27 cellular contexts compared by ENCODE assay signal in the genomic region with DNA sequence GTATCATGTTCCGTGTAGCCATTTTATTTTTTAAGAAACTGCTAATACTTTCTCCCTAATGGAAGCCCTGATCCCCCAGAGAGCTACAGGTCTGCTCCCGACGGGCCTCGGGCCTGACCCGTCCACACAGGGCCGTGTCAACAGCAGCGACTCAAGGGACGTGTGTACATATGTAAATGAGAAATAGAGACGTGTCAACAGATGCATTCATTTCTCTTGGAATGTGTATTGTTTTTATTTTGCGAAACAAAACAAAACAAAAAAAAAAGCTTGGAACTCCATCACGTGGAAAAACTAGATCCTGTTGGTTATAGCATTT. TPM values are rescaled to one million over a fixed set of nuclear protein-coding genes. Genes with fewer than 3 reads are reported as not detected.
DNase-seq lines count a peak whose midpoint lies in the region; ATAC-seq and TF ChIP-seq lines count a peak whose summit lies in the region.
"Had no signal": no experiment of that assay in that cellular context is flagged by ENCODE, and none has a peak within 500 bp of the region (broad histone marks: within the 10 kb centered on the region; RNA-seq: fewer than 3 reads in every experiment).

No MANE protein-coding gene starts in this region.

- peaks cover 5% of the 10 kb centered on the region for H3K9me3 Mint-ChIP-seq in activated T-helper 17 cell treated with anti-CD3 and anti-CD28 coated beads, Interleukin-2, amount 50 U/mL, for 72 hours
- H3K9me3 Mint-ChIP-seq in mesothelial cell of epicardium, result peaks cover 8% of the 10 kb centered on the region
- H3K9me3 Mint-ChIP-seq: endodermal cell had no signal

- H3K4me1 ChIP-seq in BLaER1 treated with 17β-estradiol and CSF1 and Interleukin-3, amounts not matched to agents 10 nM and 100 nM, result peaks cover 69 to 87% (median 78%) of the 10 kb centered on the region in 10 experiments
- H3K4me1 ChIP-seq in KMS-11 (ENCODE audit: low read depth, poor library complexity, severe bottlenecking), result peaks cover 60% of the 10 kb centered on the region

- H3K27ac ChIP-seq in BLaER1 treated with 17β-estradiol and CSF1 and Interleukin-3, amounts not matched to agents 10 nM and 100 nM, result peak overlapping the region in 3 of 11 experiments; percentile 3 to 86 (median 76); a peak in 2 of 22 replicates
- H3K27ac ChIP-seq in KMS-11, result peak overlapping the region; percentile 89; the same call in 1 of the 2 replicates
- H3K27ac ChIP-seq: coronary artery, esophagus squamous epithelium, lower lobe of right lung, suprapubic skin had no signal

- intact Hi-C loops in sciatic nerve (cut with DNase I), result no loop called here

- H3K4me3 Mint-ChIP-seq in activated T-helper 17 cell treated with anti-CD3 and anti-CD28 coated beads, Interleukin-2, amount 50 U/mL, for 72 hours, result no peak overlapping the region
- no peak overlapping the region for H3K4me3 Mint-ChIP-seq in mesothelial cell of epicardium
- H3K4me3 Mint-ChIP-seq: endodermal cell; naive thymus-derived CD8-positive, alpha-beta T cell had no signal

- peak overlapping the region in 1 of 11 experiments; percentile 31; a peak in 1 of 22 replicates for H3K9ac ChIP-seq in BLaER1 treated with 17β-estradiol and CSF1 and Interleukin-3, amounts not matched to agents 10 nM and 100 nM
- no peak overlapping the region for H3K9ac ChIP-seq in KMS-11

- DNase-seq in mesothelial cell of epicardium (ENCODE audit: low spot score in 2 of 2, unreplicated experiment in 2 of 2) (no peak), GF-D8 (lab: John Stamatoyannopoulos, UW) (no peak), sciatic nerve (ENCODE audit: low spot score) (no peak), dermis blood vessel endothelial cell (no peak), DMS53 treated with DMSO at 0.1 percent for 48 hours (lab: John Stamatoyannopoulos, UW; ENCODE audit: unreplicated experiment) (no peak)
- DNase-seq: activated CD4-positive, alpha-beta T cell treated with anti-CD3 and anti-CD28 coated beads, Interleukin-2, amount 50 U/mL, for 1 hour; activated naive CD4-positive, alpha-beta T cell treated with anti-CD3 and anti-CD28 coated beads, Interleukin-2, amount 50 U/mL, for 16 hours; endodermal cell; esophagus squamous epithelium; KG1; kidney glomerular epithelial cell; NCI-H1436 treated with DMSO at 0.1 percent for 48 hours; NCI-H2081 treated with DMSO at 0.1 percent for 48 hours; NCI-H345; NCI-H69; occipital lobe; SHP77 treated with DMSO at 0.1 percent for 48 hours; stimulated activated naive CD4-positive, alpha-beta T cell had no signal

- H3K79me2 ChIP-seq in KMS-11 (ENCODE audit: insufficient read depth, low read depth), result no peaks in the 10 kb centered on the region

- H3K36me3 ChIP-seq in BLaER1 treated with 17β-estradiol and CSF1 and Interleukin-3, amounts not matched to agents 10 nM and 100 nM, result peaks cover 44 to 54% (median 51%) of the 10 kb centered on the region in 11 experiments
- H3K36me3 ChIP-seq in KMS-11 (ENCODE audit: insufficient read depth), result no peaks in the 10 kb centered on the region

- peaks cover 0 to 6% (median 0%) of the 10 kb centered on the region in 11 experiments; a peak in 3 of 22 replicates for H3K27me3 ChIP-seq in BLaER1 treated with 17β-estradiol and CSF1 and Interleukin-3, amounts not matched to agents 10 nM and 100 nM
- no peaks in the 10 kb centered on the region for H3K27me3 ChIP-seq in KMS-11 (ENCODE audit: insufficient read depth, low read depth)
- H3K27me3 ChIP-seq: esophagus squamous epithelium, suprapubic skin had no signal

- H3K27ac Mint-ChIP-seq in activated T-helper 17 cell treated with anti-CD3 and anti-CD28 coated beads, Interleukin-2, amount 50 U/mL, for 72 hours, result peak overlapping the region; percentile 63
- peak overlapping the region; percentile 32 for H3K27ac Mint-ChIP-seq in mesothelial cell of epicardium
- H3K27ac Mint-ChIP-seq: endodermal cell; naive thymus-derived CD8-positive, alpha-beta T cell had no signal

- H3K36me3 Mint-ChIP-seq in activated T-helper 17 cell treated with anti-CD3 and anti-CD28 coated beads, Interleukin-2, amount 50 U/mL, for 72 hours (ENCODE audit: low read depth), result peaks cover 39% of the 10 kb centered on the region
- H3K36me3 Mint-ChIP-seq in mesothelial cell of epicardium, result peaks cover 21% of the 10 kb centered on the region

- peak overlapping the region in 10 of 11 experiments; percentile 2 to 98 (median 88); a peak in 16 of 22 replicates for H3K4me2 ChIP-seq in BLaER1 treated with 17β-estradiol and CSF1 and Interleukin-3, amounts not matched to agents 10 nM and 100 nM
- H3K4me2 ChIP-seq in KMS-11, result peak overlapping the region; percentile 81

- H3K4me1 Mint-ChIP-seq in activated T-helper 17 cell treated with anti-CD3 and anti-CD28 coated beads, Interleukin-2, amount 50 U/mL, for 72 hours, result peaks cover 46% of the 10 kb centered on the region
- H3K4me1 Mint-ChIP-seq in mesothelial cell of epicardium, result peaks cover 16% of the 10 kb centered on the region

- no peak overlapping the region for H2AFZ ChIP-seq in KMS-11 (ENCODE audit: low read depth)

- peaks cover 0 to 6% (median 0%) of the 10 kb centered on the region in 11 experiments; a peak in 1 of 22 replicates for H3K9me3 ChIP-seq in BLaER1 treated with 17β-estradiol and CSF1 and Interleukin-3, amounts not matched to agents 10 nM and 100 nM (replicated peaks in 1 of 11)
- H3K9me3 ChIP-seq: esophagus squamous epithelium, lower lobe of right lung, suprapubic skin had no signal

- H4K20me1 ChIP-seq in BLaER1 treated with 17β-estradiol and CSF1 and Interleukin-3, amounts not matched to agents 10 nM and 100 nM, result peaks cover 57 to 77% (median 70%) of the 10 kb centered on the region in 11 experiments
- no peaks in the 10 kb centered on the region for H4K20me1 ChIP-seq in KMS-11 (ENCODE audit: insufficient read depth)

- H3K27me3 Mint-ChIP-seq in activated T-helper 17 cell treated with anti-CD3 and anti-CD28 coated beads, Interleukin-2, amount 50 U/mL, for 72 hours, result no peaks in the 10 kb centered on the region
- H3K27me3 Mint-ChIP-seq in mesothelial cell of epicardium (ENCODE audit: low read depth), result no peaks in the 10 kb centered on the region

- no peak for ATAC-seq in activated T-helper 17 cell treated with anti-CD3 and anti-CD28 coated beads, Interleukin-2, amount 50 U/mL, for 72 hours (replicated peaks)
- no peak for ATAC-seq in sciatic nerve
- ATAC-seq: lower lobe of right lung; naive thymus-derived CD8-positive, alpha-beta T cell; Panc1 had no signal

- no peak for TF ChIP-seq CTCF in KMS-11 (conservative IDR thresholded peaks at IDR 0.05; ENCODE audit: low read depth, low read length)
- TF ChIP-seq CTCF in mesothelial cell of epicardium (IDR thresholded peaks at IDR 0.05; ENCODE audit: unreplicated experiment), result no peak

- H3K4me3 ChIP-seq in BLaER1 treated with 17β-estradiol and CSF1 and Interleukin-3, amounts not matched to agents 10 nM and 100 nM, result no peak overlapping the region
- no peak overlapping the region for H3K4me3 ChIP-seq in KMS-11 (IDR thresholded peaks at IDR 0.05; ENCODE audit: insufficient read depth, low read depth, low read length)
- H3K4me3 ChIP-seq: coronary artery, esophagus squamous epithelium, lower lobe of right lung, skin epidermis, suprapubic skin had no signal

RNA-seq across cellular contexts. Expression of a gene that starts 31.7 kb away (rescaled TPM):
- total RNA-seq in activated T-helper 17 cell treated with anti-CD3 and anti-CD28 coated beads, Interleukin-2, amount 50 U/mL, for 72 hours, result 100 to 1,000 TPM in 1 of 2 donors, 10 to 100 TPM in 1; 73.7 to 170 TPM
- total RNA-seq in mesothelial cell of epicardium (35.1 to 37.3 TPM (median 36.3 TPM) in 3 replicates), sciatic nerve (18.8 TPM), dermis blood vessel endothelial cell (14.5 and 23.8 TPM in 2 replicates)
